In the genomic region with DNA sequence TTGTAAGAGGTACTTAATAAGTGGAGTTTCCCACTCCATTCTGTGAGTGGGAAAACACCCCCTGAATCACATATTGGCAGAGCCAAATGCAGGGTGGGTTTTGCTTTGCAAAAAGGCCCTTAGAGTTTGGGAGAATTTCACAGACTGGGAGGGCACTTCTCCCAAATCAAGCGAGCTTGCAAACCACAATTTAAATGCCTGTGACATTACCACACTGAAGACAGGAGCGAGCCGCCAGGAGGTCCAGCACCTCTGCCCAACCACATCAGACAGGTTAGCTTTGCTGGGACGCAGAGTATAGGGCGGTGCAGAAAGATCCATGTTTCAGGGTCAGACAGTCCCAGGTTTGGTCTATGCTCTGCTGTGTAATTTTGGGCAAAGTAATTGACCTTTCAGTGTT, we compare ENCODE assay signal across 1 cellular context.
TF ChIP-seq lines count a peak whose summit lies in the region.

No MANE protein-coding gene starts in this region.

TF ChIP-seq in HEK293, 187 proteins besides CTCF, POLR2A, EP300 and RAD21:
- TF ChIP-seq, protein P1, sequence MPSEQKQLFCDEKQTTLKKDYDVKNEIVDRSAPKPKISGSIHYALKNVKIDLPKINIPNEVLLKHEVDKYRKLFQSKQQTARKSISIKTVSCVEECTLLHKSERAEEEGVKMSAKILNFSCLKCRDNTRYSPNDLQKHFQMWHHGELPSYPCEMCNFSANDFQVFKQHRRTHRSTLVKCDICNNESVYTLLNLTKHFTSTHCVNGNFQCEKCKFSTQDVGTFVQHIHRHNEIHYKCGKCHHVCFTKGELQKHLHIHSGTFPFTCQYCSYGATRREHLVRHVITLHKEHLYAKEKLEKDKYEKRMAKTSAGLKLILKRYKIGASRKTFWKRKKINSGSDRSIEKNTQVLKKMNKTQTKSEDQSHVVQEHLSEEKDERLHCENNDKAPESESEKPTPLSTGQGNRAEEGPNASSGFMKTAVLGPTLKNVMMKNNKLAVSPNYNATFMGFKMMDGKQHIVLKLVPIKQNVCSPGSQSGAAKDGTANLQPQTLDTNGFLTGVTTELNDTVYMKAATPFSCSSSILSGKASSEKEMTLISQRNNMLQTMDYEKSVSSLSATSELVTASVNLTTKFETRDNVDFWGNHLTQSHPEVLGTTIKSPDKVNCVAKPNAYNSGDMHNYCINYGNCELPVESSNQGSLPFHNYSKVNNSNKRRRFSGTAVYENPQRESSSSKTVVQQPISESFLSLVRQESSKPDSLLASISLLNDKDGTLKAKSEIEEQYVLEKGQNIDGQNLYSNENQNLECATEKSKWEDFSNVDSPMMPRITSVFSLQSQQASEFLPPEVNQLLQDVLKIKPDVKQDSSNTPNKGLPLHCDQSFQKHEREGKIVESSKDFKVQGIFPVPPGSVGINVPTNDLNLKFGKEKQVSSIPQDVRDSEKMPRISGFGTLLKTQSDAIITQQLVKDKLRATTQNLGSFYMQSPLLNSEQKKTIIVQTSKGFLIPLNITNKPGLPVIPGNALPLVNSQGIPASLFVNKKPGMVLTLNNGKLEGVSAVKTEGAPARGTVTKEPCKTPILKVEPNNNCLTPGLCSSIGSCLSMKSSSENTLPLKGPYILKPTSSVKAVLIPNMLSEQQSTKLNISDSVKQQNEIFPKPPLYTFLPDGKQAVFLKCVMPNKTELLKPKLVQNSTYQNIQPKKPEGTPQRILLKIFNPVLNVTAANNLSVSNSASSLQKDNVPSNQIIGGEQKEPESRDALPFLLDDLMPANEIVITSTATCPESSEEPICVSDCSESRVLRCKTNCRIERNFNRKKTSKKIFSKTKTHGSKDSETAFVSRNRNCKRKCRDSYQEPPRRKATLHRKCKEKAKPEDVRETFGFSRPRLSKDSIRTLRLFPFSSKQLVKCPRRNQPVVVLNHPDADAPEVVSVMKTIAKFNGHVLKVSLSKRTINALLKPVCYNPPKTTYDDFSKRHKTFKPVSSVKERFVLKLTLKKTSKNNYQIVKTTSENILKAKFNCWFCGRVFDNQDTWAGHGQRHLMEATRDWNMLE (tag by site-specific recombination; conservative IDR thresholded peaks at IDR 0.05; ENCODE audit: low read depth): no peak
- TF ChIP-seq, protein P2, sequence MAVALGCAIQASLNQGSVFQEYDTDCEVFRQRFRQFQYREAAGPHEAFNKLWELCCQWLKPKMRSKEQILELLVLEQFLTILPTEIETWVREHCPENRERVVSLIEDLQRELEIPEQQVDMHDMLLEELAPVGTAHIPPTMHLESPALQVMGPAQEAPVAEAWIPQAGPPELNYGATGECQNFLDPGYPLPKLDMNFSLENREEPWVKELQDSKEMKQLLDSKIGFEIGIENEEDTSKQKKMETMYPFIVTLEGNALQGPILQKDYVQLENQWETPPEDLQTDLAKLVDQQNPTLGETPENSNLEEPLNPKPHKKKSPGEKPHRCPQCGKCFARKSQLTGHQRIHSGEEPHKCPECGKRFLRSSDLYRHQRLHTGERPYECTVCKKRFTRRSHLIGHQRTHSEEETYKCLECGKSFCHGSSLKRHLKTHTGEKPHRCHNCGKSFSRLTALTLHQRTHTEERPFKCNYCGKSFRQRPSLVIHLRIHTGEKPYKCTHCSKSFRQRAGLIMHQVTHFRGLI (tag by site-specific recombination; IDR thresholded peaks at IDR 0.05): 0 out of 2 replicates have a peak, but pooled peaks have one; percentile 10
